In genomic region chr7:45001138-45001694, GRCh38 we compare ENCODE assay signal across 1 cellular context.
A peak's percentile ranks its signal among the peaks of the same experiment; 100 is the strongest.
TF ChIP-seq lines count a peak whose summit lies in the region.

No MANE protein-coding gene starts in this region.

TF ChIP-seq in HEK293, 187 proteins besides CTCF, POLR2A, EP300 and RAD21 (continued from another document):
- peak; percentile 28 for TF ChIP-seq ZBTB26 (tag by site-specific recombination; optimal IDR thresholded peaks at IDR 0.05)
- TF ChIP-seq KLF8 (tag by site-specific recombination; IDR thresholded peaks at IDR 0.05) = peak; percentile 54
- no peak for TF ChIP-seq ZNF600 (tag by site-specific recombination; IDR thresholded peaks at IDR 0.05)
- no peak for TF ChIP-seq BCL11B (tag by site-specific recombination; IDR thresholded peaks at IDR 0.05; ENCODE audit: low read depth)
- no peak for TF ChIP-seq ZNF544 (tag by site-specific recombination; IDR thresholded peaks at IDR 0.05)
- no peak for TF ChIP-seq ZNF416 (tag by site-specific recombination; IDR thresholded peaks at IDR 0.05)
- TF ChIP-seq ZNF837 (tag by site-specific recombination; IDR thresholded peaks at IDR 0.05) = no peak
- TF ChIP-seq KLF16 (tag by site-specific recombination; IDR thresholded peaks at IDR 0.05) = no peak
- TF ChIP-seq SP7 (tag by site-specific recombination; IDR thresholded peaks at IDR 0.05) = peak; percentile 93
- no peak for TF ChIP-seq KLF1 (tag by site-specific recombination; IDR thresholded peaks at IDR 0.05)
- TF ChIP-seq RBAK (tag by site-specific recombination; IDR thresholded peaks at IDR 0.05) = no peak
- no peak for TF ChIP-seq ZNF48 (tag by site-specific recombination; IDR thresholded peaks at IDR 0.05)
- TF ChIP-seq ZNF621 (tag by site-specific recombination; IDR thresholded peaks at IDR 0.05) = no peak
- no peak for TF ChIP-seq ZXDB (tag by site-specific recombination; IDR thresholded peaks at IDR 0.05)
- peak; percentile 36; the same call in 1 of the 2 replicates for TF ChIP-seq PATZ1 (tag by site-specific recombination; IDR thresholded peaks at IDR 0.05)
- no peak for TF ChIP-seq ZSCAN30 (tag by site-specific recombination; IDR thresholded peaks at IDR 0.05)
- TF ChIP-seq ZNF654 (tag by site-specific recombination; IDR thresholded peaks at IDR 0.05; ENCODE audit: low read depth) = no peak
- TF ChIP-seq ZNF350 (tag by site-specific recombination; IDR thresholded peaks at IDR 0.05) = no peak
- no peak for TF ChIP-seq ZNF157 (tag by site-specific recombination; IDR thresholded peaks at IDR 0.05)
- TF ChIP-seq ZNF214 (tag by site-specific recombination; IDR thresholded peaks at IDR 0.05; ENCODE audit: borderline replicate concordance) = no peak
- no peak for TF ChIP-seq ZNF777 (tag by site-specific recombination; IDR thresholded peaks at IDR 0.05; ENCODE audit: borderline replicate concordance)
- TF ChIP-seq SCRT2 (tag by site-specific recombination; IDR thresholded peaks at IDR 0.05) = no peak
- no peak for TF ChIP-seq GLIS2 (tag by site-specific recombination; IDR thresholded peaks at IDR 0.05)
- TF ChIP-seq ZFP3 (tag by site-specific recombination; IDR thresholded peaks at IDR 0.05; ENCODE audit: low read depth) = no peak
- TF ChIP-seq ZNF501 (tag by site-specific recombination; IDR thresholded peaks at IDR 0.05) = 0 out of 2 replicates have a peak, but pooled peaks have one; percentile 31
- TF ChIP-seq ZNF692 (tag by site-specific recombination; IDR thresholded peaks at IDR 0.05) = no peak
- no peak for TF ChIP-seq YY1 (tag by site-specific recombination; IDR thresholded peaks at IDR 0.05)
- peak; percentile 94 for TF ChIP-seq ZBTB17 (tag by site-specific recombination; IDR thresholded peaks at IDR 0.05)
- TF ChIP-seq ATF2 (tag by site-specific recombination; IDR thresholded peaks at IDR 0.05; ENCODE audit: low read depth) = peak; percentile 89
- peak; percentile 79 for TF ChIP-seq ZEB2 (tag by site-specific recombination; IDR thresholded peaks at IDR 0.05)
- 0 out of 2 replicates have a peak, but pooled peaks have one; percentile 27 for TF ChIP-seq ZNF660 (tag by site-specific recombination; IDR thresholded peaks at IDR 0.05)
- no peak for TF ChIP-seq PBX3 (CRISPR knock-in tag; IDR thresholded peaks at IDR 0.05)
- TF ChIP-seq ZNF112 (tag by site-specific recombination; IDR thresholded peaks at IDR 0.05) = no peak
- peak; percentile 72 for TF ChIP-seq ZNF629 (tag by site-specific recombination; IDR thresholded peaks at IDR 0.05)
- TF ChIP-seq FEZF1 (tag by site-specific recombination; IDR thresholded peaks at IDR 0.05) = no peak
- no peak for TF ChIP-seq ZNF791 (tag by site-specific recombination; IDR thresholded peaks at IDR 0.05)
- no peak for TF ChIP-seq REPIN1 (tag by site-specific recombination; IDR thresholded peaks at IDR 0.05; ENCODE audit: low read depth)
- no peak for TF ChIP-seq ZNF639 (tag by site-specific recombination; IDR thresholded peaks at IDR 0.05)
- no peak for TF ChIP-seq ZNF121 (tag by site-specific recombination; IDR thresholded peaks at IDR 0.05)
- no peak for TF ChIP-seq ZNF174 (tag by site-specific recombination; IDR thresholded peaks at IDR 0.05)
- TF ChIP-seq ZNF223 (tag by site-specific recombination; IDR thresholded peaks at IDR 0.05) = no peak
- no peak for TF ChIP-seq GLIS1 (tag by site-specific recombination; IDR thresholded peaks at IDR 0.05)
- no peak for TF ChIP-seq ZNF549 (tag by site-specific recombination; IDR thresholded peaks at IDR 0.05)
- 0 out of 2 replicates have a peak, but pooled peaks have one; percentile 24 for TF ChIP-seq INSM2 (tag by site-specific recombination; IDR thresholded peaks at IDR 0.05)
- TF ChIP-seq KLF7 (tag by site-specific recombination; IDR thresholded peaks at IDR 0.05; ENCODE audit: borderline replicate concordance) = no peak
- TF ChIP-seq ZNF404 (tag by site-specific recombination; IDR thresholded peaks at IDR 0.05) = no peak
- no peak for TF ChIP-seq ZNF580 (tag by site-specific recombination; IDR thresholded peaks at IDR 0.05)
- TF ChIP-seq ZNF398 (tag by site-specific recombination; IDR thresholded peaks at IDR 0.05) = no peak
- TF ChIP-seq ZBTB20 (tag by site-specific recombination; IDR thresholded peaks at IDR 0.05) = peak; percentile 35; the same call in 1 of the 2 replicates
- TF ChIP-seq ZIC2 (tag by site-specific recombination; IDR thresholded peaks at IDR 0.05) = 0 out of 2 replicates have a peak, but pooled peaks have one; percentile 19
- TF ChIP-seq IKZF3 (tag by site-specific recombination; IDR thresholded peaks at IDR 0.05) = no peak
- TF ChIP-seq ZBTB8A (tag by site-specific recombination; IDR thresholded peaks at IDR 0.05) = no peak
- 0 out of 2 replicates have a peak, but pooled peaks have one; percentile 20 for TF ChIP-seq ZBTB21 (tag by site-specific recombination; IDR thresholded peaks at IDR 0.05)
- no peak for TF ChIP-seq SETDB1 (IDR thresholded peaks at IDR 0.05; ENCODE audit: insufficient read length, low read length)
- peak; percentile 61 for TF ChIP-seq ZNF335 (tag by site-specific recombination; conservative IDR thresholded peaks at IDR 0.05)
- no peak for TF ChIP-seq KLF10 (tag by site-specific recombination; IDR thresholded peaks at IDR 0.05)
- TF ChIP-seq ZNF133 (tag by site-specific recombination; IDR thresholded peaks at IDR 0.05) = no peak
- TF ChIP-seq MYNN (tag by site-specific recombination; IDR thresholded peaks at IDR 0.05; ENCODE audit: borderline replicate concordance) = no peak
- no peak for TF ChIP-seq ZSCAN5A (tag by site-specific recombination; IDR thresholded peaks at IDR 0.05)
